In genomic region chr9:128067622-128067897, GRCh38 we compare ENCODE assay signal across 8 cellular contexts. TPM values are rescaled to one million over a fixed set of nuclear protein-coding genes. Genes with fewer than 3 reads are reported as not detected.
A peak's percentile ranks its signal among the peaks of the same experiment; 100 is the strongest.
DNase-seq lines count a peak whose midpoint lies in the region; FAIRE-seq and TF ChIP-seq lines count a peak whose summit lies in the region.

No MANE protein-coding gene starts in this region.

- peaks cover 45 to 46% of the 10 kb centered on the region in 2 donors for H3K4me1 Mint-ChIP-seq in immature natural killer cell

- no peaks in the 10 kb centered on the region for H3K9me3 Mint-ChIP-seq in immature natural killer cell

- no peak for DNase-seq in AG10803 (ENCODE audit: low read depth)
- no peak for DNase-seq in MG63
- no peak for DNase-seq in endothelial cell of umbilical vein (ENCODE audit: low read depth, low spot score)
- no peak for DNase-seq in NCI-H2029 (lab: John Stamatoyannopoulos, UW)
- DNase-seq in NCI-H82 treated with DMSO at 0.1 percent for 48 hours (lab: John Stamatoyannopoulos, UW; ENCODE audit: unreplicated experiment): no peak
- DNase-seq in immature natural killer cell: no peak
- DNase-seq in NCI-H1436 treated with DMSO at 0.1 percent for 48 hours (lab: John Stamatoyannopoulos, UW): no peak

- peaks cover 0 to 4% (median 0%) of the 10 kb centered on the region in 3 donors for H3K27me3 Mint-ChIP-seq in immature natural killer cell (ENCODE audit: low read depth in 3 of 3)

- H3K9me1 ChIP-seq in endothelial cell of umbilical vein (replicated peaks; ENCODE audit: control insufficient read depth, extremely low read depth, insufficient read depth, low read length): no peaks in the 10 kb centered on the region

- H3K4me2 ChIP-seq in endothelial cell of umbilical vein (ENCODE audit: insufficient read depth, low read length): peak overlapping the region; percentile 87

- no peak for FAIRE-seq in endothelial cell of umbilical vein (lab: Jason Lieb, UNC)

- peaks cover 37% of the 10 kb centered on the region for H3K79me2 ChIP-seq in endothelial cell of umbilical vein (ENCODE audit: control insufficient read depth, insufficient read depth, low read length)

- CTCF ChIA-PET in endothelial cell of umbilical vein (lab: Charles Lee): interaction anchor here (0.6 to 2.1 kb wide), 12 partner anchors 11 to 125 kb away, joined by 3 to 10 read pairs (median 6); no protein-coding TSS in a partner anchor

- TF ChIP-seq CTCF in AG10803 (conservative IDR thresholded peaks at IDR 0.05; ENCODE audit: low read length) (no peak), endothelial cell of umbilical vein (IDR thresholded peaks at IDR 0.05; ENCODE audit: extremely low read depth in 1 of 2, insufficient read depth in 1 of 2, low read depth in 1 of 2, low read length in 2 of 2) (no peak)

- no peaks in the 10 kb centered on the region for H4K20me1 ChIP-seq in endothelial cell of umbilical vein (replicated peaks; ENCODE audit: control insufficient read depth, extremely low read depth, insufficient read depth, low read length)

- intact Hi-C loops in endothelial cell of umbilical vein (cut with micrococcal nuclease): loop anchor here (1.0 kb wide), 1 partner anchor 31 kb away; no protein-coding TSS in a partner anchor

- H2AFZ ChIP-seq in endothelial cell of umbilical vein (ENCODE audit: low read depth, low read length) (peak overlapping the region; percentile 27), neuron (ENCODE audit: low read depth, low read length) (peak overlapping the region; percentile 27)

- no peaks in the 10 kb centered on the region for H3K36me3 Mint-ChIP-seq in immature natural killer cell

- no peaks in the 10 kb centered on the region for H3K27me3 ChIP-seq in MG63
- H3K27me3 ChIP-seq in endothelial cell of umbilical vein (ENCODE audit: control insufficient read depth in 2 of 2, insufficient read depth in 2 of 2, low read length in 2 of 2): no peaks in the 10 kb centered on the region
- no peaks in the 10 kb centered on the region for H3K27me3 ChIP-seq in neuron (ENCODE audit: insufficient read depth, low read length)

- H3K27ac Mint-ChIP-seq in immature natural killer cell: no peak overlapping the region

- H3K4me3 Mint-ChIP-seq in immature natural killer cell: no peak overlapping the region

- POLR2A ChIA-PET in endothelial cell of umbilical vein (lab: Charles Lee): interaction anchor here (0.7 to 1.6 kb wide), 4 partner anchors 11 to 32 kb away, joined by 3 to 8 read pairs (median 3); no protein-coding TSS in a partner anchor

- peak overlapping the region; percentile 92 for H3K9ac ChIP-seq in endothelial cell of umbilical vein (replicated peaks; ENCODE audit: extremely low read depth, insufficient read depth, low read length)

- TF ChIP-seq POLR2A in endothelial cell of umbilical vein (IDR thresholded peaks at IDR 0.05; ENCODE audit: low read depth, low read length): no peak

- dilution Hi-C loops in endothelial cell of umbilical vein (cut with MboI; ENCODE audit: extremely low pct_ligation_motif_present, low sequenced_read_pairs): no loop called here

- H3K9me3 ChIP-seq in MG63: no peaks in the 10 kb centered on the region
- no peaks in the 10 kb centered on the region for H3K9me3 ChIP-seq in endothelial cell of umbilical vein (replicated peaks; ENCODE audit: control insufficient read depth, insufficient read depth, low read length)
- H3K9me3 ChIP-seq in neuron (ENCODE audit: low read length): peaks cover 4% of the 10 kb centered on the region

- H3K4me3 ChIP-seq in AG10803 (ENCODE audit: low read length): peak overlapping the region; percentile 70
- peak overlapping the region; percentile 75 for H3K4me3 ChIP-seq in MG63
- peak overlapping the region; percentile 15 to 75 (median 66) for H3K4me3 ChIP-seq in endothelial cell of umbilical vein (replicated peaks in 1 of 3; ENCODE audit: insufficient read depth in 1 of 3, low read depth in 1 of 3, low read length in 3 of 3)
- H3K4me3 ChIP-seq in neuron (ENCODE audit: low read length): peak overlapping the region; percentile 88

- BruUV-seq in endothelial cell of umbilical vein (replicated peaks; lab: Mats Ljungman, UMichigan): no TSS peak

- peak overlapping the region; percentile 96 for H3K27ac ChIP-seq in endothelial cell of umbilical vein (ENCODE audit: insufficient read depth, low read depth, low read length)

- H3K4me1 ChIP-seq in endothelial cell of umbilical vein (ENCODE audit: control insufficient read depth, extremely low read depth, insufficient read depth, low read length) (peaks cover 20% of the 10 kb centered on the region), neuron (ENCODE audit: insufficient read depth, low read length) (peaks cover 29% of the 10 kb centered on the region)

- H3K36me3 ChIP-seq in MG63 (peaks cover 6% of the 10 kb centered on the region; the same call in 1 of the 2 replicates), endothelial cell of umbilical vein (ENCODE audit: control insufficient read depth in 2 of 2, extremely low read depth in 1 of 2, insufficient read depth in 2 of 2, low read length in 2 of 2) (no peaks in the 10 kb centered on the region), neuron (ENCODE audit: insufficient read depth, low read length) (peaks cover 3% of the 10 kb centered on the region)

TF ChIP-seq in endothelial cell of umbilical vein, 7 proteins besides CTCF, POLR2A, EP300 and RAD21:
- TF ChIP-seq JUN (IDR thresholded peaks at IDR 0.05; ENCODE audit: borderline replicate concordance, insufficient read depth, insufficient read length, low read depth): no peak
- no peak for TF ChIP-seq FOS (IDR thresholded peaks at IDR 0.05; ENCODE audit: borderline replicate concordance, insufficient read depth, low read length)
- TF ChIP-seq EZH2 (IDR thresholded peaks at IDR 0.05; ENCODE audit: borderline replicate concordance, low read depth, low read length, severe bottlenecking): no peak
- TF ChIP-seq MAX (IDR thresholded peaks at IDR 0.05; ENCODE audit: insufficient read depth, insufficient read length): no peak
- no peak for TF ChIP-seq GATA2 (IDR thresholded peaks at IDR 0.05; ENCODE audit: insufficient read depth, insufficient read length, low read depth, low read length)
- TF ChIP-seq POLR2AphosphoS5 (IDR thresholded peaks at IDR 0.05; ENCODE audit: insufficient read depth, low read depth, low read length): no peak

RNA-seq across cellular contexts. Expression of gene NAIF1, which starts 0.4 kb away (rescaled TPM):
- 6.4 and 10.7 TPM in 2 replicates for total RNA-seq in MG63 (2014; rRNA removed; shearing (Covaris generic); ENCODE audit: low replicate concordance)
- total RNA-seq in endothelial cell of umbilical vein: 8.2 and 9.7 TPM in 2 replicates
- polyA plus RNA-seq in endothelial cell of umbilical vein (9.7 and 10.1 TPM in 2 replicates), immature natural killer cell (10 to 100 TPM in 2 of 3 donors, 1 to 10 TPM in 1; 5.1 to 17.2 (median 10.5) TPM)
- polyA plus RNA-seq in endothelial cell of umbilical vein (2011; cell fraction: cytosol; rRNA removed): 9.4 and 9.5 TPM in 2 replicates
- polyA plus RNA-seq in endothelial cell of umbilical vein (2011; cell fraction: nucleus; rRNA removed): 4.4 and 4.6 TPM in 2 replicates
- polyA plus RNA-seq in endothelial cell of umbilical vein (2012): 6.4 and 9.3 TPM in 2 replicates
- polyA minus RNA-seq in endothelial cell of umbilical vein: 7.5 and 9.8 TPM in 2 replicates
- 19.3 TPM for polyA minus RNA-seq in endothelial cell of umbilical vein (2011; cell fraction: cytosol; rRNA and poly(A)+ RNA removed)
- 2.0 and 3.7 TPM in 2 replicates for polyA minus RNA-seq in endothelial cell of umbilical vein (2011; cell fraction: nucleus; rRNA and poly(A)+ RNA removed)

RNA-seq across cellular contexts. Expression of gene SLC25A25, which starts 0.5 kb away (rescaled TPM):
- 7.4 and 8.7 TPM in 2 replicates for total RNA-seq in MG63 (2014; rRNA removed; shearing (Covaris generic); ENCODE audit: low replicate concordance)
- 20.1 and 20.2 TPM in 2 replicates for total RNA-seq in endothelial cell of umbilical vein
- polyA plus RNA-seq in endothelial cell of umbilical vein (14.2 and 18.1 TPM in 2 replicates), immature natural killer cell (1 to 10 TPM; 2.8 to 8.8 (median 4.9) TPM)
- polyA plus RNA-seq in endothelial cell of umbilical vein (2011; cell fraction: cytosol; rRNA removed): 17.3 and 21.7 TPM in 2 replicates
- 54.4 and 63.0 TPM in 2 replicates for polyA plus RNA-seq in endothelial cell of umbilical vein (2011; cell fraction: nucleus; rRNA removed)
- polyA plus RNA-seq in endothelial cell of umbilical vein (2012): 11.9 and 22.6 TPM in 2 replicates
- polyA minus RNA-seq in endothelial cell of umbilical vein: 16.6 and 17.6 TPM in 2 replicates
- 20.1 TPM for polyA minus RNA-seq in endothelial cell of umbilical vein (2011; cell fraction: cytosol; rRNA and poly(A)+ RNA removed)
- 24.4 and 32.2 TPM in 2 replicates for polyA minus RNA-seq in endothelial cell of umbilical vein (2011; cell fraction: nucleus; rRNA and poly(A)+ RNA removed)

RNA-seq across cellular contexts. Expression of gene PTGES2, which starts 60.0 kb away (rescaled TPM):
- 114 and 120 TPM in 2 replicates for total RNA-seq in MG63 (2014; rRNA removed; shearing (Covaris generic); ENCODE audit: low replicate concordance)
- total RNA-seq in endothelial cell of umbilical vein: 64.2 and 69.6 TPM in 2 replicates
- polyA plus RNA-seq in endothelial cell of umbilical vein (69.8 and 69.9 TPM in 2 replicates), immature natural killer cell (10 to 100 TPM; 31.4 to 60.9 (median 56.6) TPM)
- 65.0 and 76.3 TPM in 2 replicates for polyA plus RNA-seq in endothelial cell of umbilical vein (2011; cell fraction: cytosol; rRNA removed)
- 105 and 113 TPM in 2 replicates for polyA plus RNA-seq in endothelial cell of umbilical vein (2011; cell fraction: nucleus; rRNA removed)
- 52.9 and 57.9 TPM in 2 replicates for polyA plus RNA-seq in endothelial cell of umbilical vein (2012)
- polyA minus RNA-seq in endothelial cell of umbilical vein: 45.6 and 48.0 TPM in 2 replicates
- 85.7 TPM for polyA minus RNA-seq in endothelial cell of umbilical vein (2011; cell fraction: cytosol; rRNA and poly(A)+ RNA removed)
- polyA minus RNA-seq in endothelial cell of umbilical vein (2011; cell fraction: nucleus; rRNA and poly(A)+ RNA removed): 23.8 and 31.5 TPM in 2 replicates
